Comparison of ENCODE assay signal across 2 cellular contexts in genomic region chr20:17648306-17648646, GRCh38.
TF ChIP-seq lines count a peak whose summit lies in the region.

No MANE protein-coding gene starts in this region.

TF ChIP-seq in IMR-90, 13 proteins besides CTCF, POLR2A, EP300 and RAD21 (continued from another document):
- TF ChIP-seq MAFK (IDR thresholded peaks at IDR 0.05; ENCODE audit: low read depth, low read length) (no peak), BHLHE40 (IDR thresholded peaks at IDR 0.05; ENCODE audit: low read depth, low read length) (no peak), RCOR1 (IDR thresholded peaks at IDR 0.05; ENCODE audit: insufficient replicate concordance, low read length) (no peak), RFX5 (IDR thresholded peaks at IDR 0.05; ENCODE audit: low read depth, low read length) (no peak)
- TF ChIP-seq, protein P1, sequence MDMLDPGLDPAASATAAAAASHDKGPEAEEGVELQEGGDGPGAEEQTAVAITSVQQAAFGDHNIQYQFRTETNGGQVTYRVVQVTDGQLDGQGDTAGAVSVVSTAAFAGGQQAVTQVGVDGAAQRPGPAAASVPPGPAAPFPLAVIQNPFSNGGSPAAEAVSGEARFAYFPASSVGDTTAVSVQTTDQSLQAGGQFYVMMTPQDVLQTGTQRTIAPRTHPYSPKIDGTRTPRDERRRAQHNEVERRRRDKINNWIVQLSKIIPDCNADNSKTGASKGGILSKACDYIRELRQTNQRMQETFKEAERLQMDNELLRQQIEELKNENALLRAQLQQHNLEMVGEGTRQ (IDR thresholded peaks at IDR 0.05; ENCODE audit: low read depth, low read length), result no peak

TF ChIP-seq in WTC11, 78 proteins besides CTCF, POLR2A, EP300 and RAD21 (continued from another document):
- TF ChIP-seq SMAD4 (CRISPR knock-in tag; IDR thresholded peaks at IDR 0.05) (no peak), RELA (CRISPR knock-in tag; IDR thresholded peaks at IDR 0.05; ENCODE audit: borderline replicate concordance) (no peak), PRDM15 (CRISPR knock-in tag; IDR thresholded peaks at IDR 0.05) (no peak), ERG (CRISPR knock-in tag; IDR thresholded peaks at IDR 0.05) (no peak)
- TF ChIP-seq, protein P2, sequence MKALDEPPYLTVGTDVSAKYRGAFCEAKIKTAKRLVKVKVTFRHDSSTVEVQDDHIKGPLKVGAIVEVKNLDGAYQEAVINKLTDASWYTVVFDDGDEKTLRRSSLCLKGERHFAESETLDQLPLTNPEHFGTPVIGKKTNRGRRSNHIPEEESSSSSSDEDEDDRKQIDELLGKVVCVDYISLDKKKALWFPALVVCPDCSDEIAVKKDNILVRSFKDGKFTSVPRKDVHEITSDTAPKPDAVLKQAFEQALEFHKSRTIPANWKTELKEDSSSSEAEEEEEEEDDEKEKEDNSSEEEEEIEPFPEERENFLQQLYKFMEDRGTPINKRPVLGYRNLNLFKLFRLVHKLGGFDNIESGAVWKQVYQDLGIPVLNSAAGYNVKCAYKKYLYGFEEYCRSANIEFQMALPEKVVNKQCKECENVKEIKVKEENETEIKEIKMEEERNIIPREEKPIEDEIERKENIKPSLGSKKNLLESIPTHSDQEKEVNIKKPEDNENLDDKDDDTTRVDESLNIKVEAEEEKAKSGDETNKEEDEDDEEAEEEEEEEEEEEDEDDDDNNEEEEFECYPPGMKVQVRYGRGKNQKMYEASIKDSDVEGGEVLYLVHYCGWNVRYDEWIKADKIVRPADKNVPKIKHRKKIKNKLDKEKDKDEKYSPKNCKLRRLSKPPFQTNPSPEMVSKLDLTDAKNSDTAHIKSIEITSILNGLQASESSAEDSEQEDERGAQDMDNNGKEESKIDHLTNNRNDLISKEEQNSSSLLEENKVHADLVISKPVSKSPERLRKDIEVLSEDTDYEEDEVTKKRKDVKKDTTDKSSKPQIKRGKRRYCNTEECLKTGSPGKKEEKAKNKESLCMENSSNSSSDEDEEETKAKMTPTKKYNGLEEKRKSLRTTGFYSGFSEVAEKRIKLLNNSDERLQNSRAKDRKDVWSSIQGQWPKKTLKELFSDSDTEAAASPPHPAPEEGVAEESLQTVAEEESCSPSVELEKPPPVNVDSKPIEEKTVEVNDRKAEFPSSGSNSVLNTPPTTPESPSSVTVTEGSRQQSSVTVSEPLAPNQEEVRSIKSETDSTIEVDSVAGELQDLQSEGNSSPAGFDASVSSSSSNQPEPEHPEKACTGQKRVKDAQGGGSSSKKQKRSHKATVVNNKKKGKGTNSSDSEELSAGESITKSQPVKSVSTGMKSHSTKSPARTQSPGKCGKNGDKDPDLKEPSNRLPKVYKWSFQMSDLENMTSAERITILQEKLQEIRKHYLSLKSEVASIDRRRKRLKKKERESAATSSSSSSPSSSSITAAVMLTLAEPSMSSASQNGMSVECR (CRISPR knock-in tag; IDR thresholded peaks at IDR 0.05; ENCODE audit: borderline replicate concordance), result no peak
